ENCODE assay signal across 2 cellular contexts in genomic region chr5:62066878-62067277, GRCh38.
A peak's percentile ranks its signal among the peaks of the same experiment; 100 is the strongest.
TF ChIP-seq lines count a peak whose summit lies in the region.

No MANE protein-coding gene starts in this region.

TF ChIP-seq in K562, 482 proteins besides CTCF, POLR2A, EP300 and RAD21 (continued from another document):
- no peak for TF ChIP-seq ZNF184 (CRISPR knock-in tag; IDR thresholded peaks at IDR 0.05)
- TF ChIP-seq CREB3L1 (IDR thresholded peaks at IDR 0.05; ENCODE audit: borderline replicate concordance, low read depth), result no peak
- no peak for TF ChIP-seq ZFP30 (CRISPR knock-in tag; IDR thresholded peaks at IDR 0.05; ENCODE audit: borderline replicate concordance)
- TF ChIP-seq ZNF41 (CRISPR knock-in tag; conservative IDR thresholded peaks at IDR 0.05), result no peak
- TF ChIP-seq ZNF263 (CRISPR knock-in tag; IDR thresholded peaks at IDR 0.05; ENCODE audit: borderline replicate concordance), result no peak
- no peak for TF ChIP-seq ZNF764 (CRISPR knock-in tag; IDR thresholded peaks at IDR 0.05; ENCODE audit: low read depth)
- no peak for TF ChIP-seq BDP1 (IDR thresholded peaks at IDR 0.05; ENCODE audit: insufficient read depth, insufficient read length)
- no peak for TF ChIP-seq E2F1 (CRISPR knock-in tag; IDR thresholded peaks at IDR 0.05)
- no peak for TF ChIP-seq U2AF2 (optimal IDR thresholded peaks at IDR 0.05; ENCODE audit: low read depth, low read length)
- TF ChIP-seq NFRKB (IDR thresholded peaks at IDR 0.05; ENCODE audit: low read depth), result no peak
- TF ChIP-seq CGGBP1 (CRISPR knock-in tag; IDR thresholded peaks at IDR 0.05), result no peak
- TF ChIP-seq PCBP1 (IDR thresholded peaks at IDR 0.05; ENCODE audit: low read depth, low read length, poor library complexity, severe bottlenecking), result no peak
- TF ChIP-seq RREB1 (CRISPR knock-in tag; IDR thresholded peaks at IDR 0.05), result no peak
- no peak for TF ChIP-seq ELF2 (CRISPR knock-in tag; IDR thresholded peaks at IDR 0.05)
- TF ChIP-seq ZNF239 (CRISPR knock-in tag; IDR thresholded peaks at IDR 0.05), result no peak
- no peak for TF ChIP-seq C11orf30 (IDR thresholded peaks at IDR 0.05; ENCODE audit: low read depth)
- TF ChIP-seq FOXP1 (CRISPR knock-in tag; IDR thresholded peaks at IDR 0.05), result no peak

TF ChIP-seq in neural cell, 6 proteins besides CTCF, POLR2A, EP300 and RAD21 (continued from another document):
- TF ChIP-seq POLR2AphosphoS5 (IDR thresholded peaks at IDR 0.05), result peak; percentile 40
TF ChIP-seq in neural cell: peak in this region for 1.
